15 cellular contexts compared by ENCODE assay signal in the genomic region with DNA sequence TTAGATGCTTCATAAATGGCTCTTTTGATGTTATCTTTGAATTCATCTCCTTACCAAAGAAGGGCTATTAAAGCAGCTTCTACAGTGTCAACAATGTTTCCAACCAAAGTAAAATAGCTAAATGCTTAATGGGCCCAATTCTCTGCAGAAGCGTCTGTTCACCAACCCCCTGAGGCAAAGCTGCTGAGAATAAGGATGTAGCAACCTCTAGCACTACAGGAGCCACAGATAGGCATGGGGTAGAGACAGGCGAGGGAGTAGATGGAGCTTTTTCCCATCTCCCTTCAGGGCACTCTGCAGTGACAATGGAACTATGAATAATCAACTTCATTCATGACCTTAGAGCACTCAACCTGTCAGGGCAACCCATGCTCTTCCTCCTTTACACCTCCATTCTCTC.
"Had no signal": no experiment of that assay in that cellular context is flagged by ENCODE, and none has a peak within 500 bp of the region (broad histone marks: within the 10 kb centered on the region; RNA-seq: fewer than 3 reads in every experiment).

No MANE protein-coding gene starts in this region.

- ATAC-seq: foreskin keratinocyte; natural killer cell treated with Interleukin-12 subunit alpha and Interleukin-12 subunit beta and Interleukin-15 and Interleukin-18, amount 100 ng/mL, for 72 hours; stimulated activated naive B cell treated with anti-CD40 and anti-IgM and Interleukin-4, amounts not matched to agents 10 μg/mL and 1 μg/mL and 100 μg/mL, for 72 hours had no signal

- H3K4me1 ChIP-seq: foreskin keratinocyte, tibial nerve had no signal

- H3K27me3 ChIP-seq: tibial nerve had no signal

- H3K36me3 ChIP-seq: tibial nerve had no signal

- H3K27ac ChIP-seq: foreskin keratinocyte, tibial nerve had no signal

- H3K4me3 ChIP-seq: tibial nerve had no signal

- DNase-seq: activated CD4-positive, CD25-positive, alpha-beta regulatory T cell treated with anti-CD3 and anti-CD28 coated beads, Interleukin-2, amount 50 U/mL, for 72 hours; activated naive CD4-positive, alpha-beta T cell treated with Interleukin-2 at 50 U/mL for 16 hours; anterior cingulate cortex; cerebellar nuclear complex; effector memory CD4-positive, alpha-beta T cell; foreskin keratinocyte; glutamatergic neuron; hypothalamus; mesenchymal stem cell; nucleus accumbens; posterior cingulate gyrus; stimulated activated naive B cell treated with anti-CD40 and anti-IgM and Interleukin-4, amounts not matched to agents 10 μg/mL and 1 μg/mL and 100 μg/mL, for 72 hours; T1000 had no signal
